Comparison of ENCODE assay signal across 17 cellular contexts in genomic region chr17:77793146-77793887, GRCh38.
"Had no signal": no experiment of that assay in that cellular context is flagged by ENCODE, and none has a peak within 500 bp of the region (broad histone marks: within the 10 kb centered on the region; RNA-seq: fewer than 3 reads in every experiment).

No MANE protein-coding gene starts in this region.

- H3K36me3 ChIP-seq: heart right ventricle, pancreas, suprapubic skin, thyroid gland had no signal

- H3K36me3 Mint-ChIP-seq: naive thymus-derived CD8-positive, alpha-beta T cell; type B pancreatic cell had no signal

- H3K27me3 ChIP-seq: pancreas, thyroid gland had no signal

- H3K4me3 ChIP-seq: heart right ventricle, mucosa of descending colon, pancreas, psoas muscle, suprapubic skin, thyroid gland had no signal

- H3K4me3 Mint-ChIP-seq: naive thymus-derived CD8-positive, alpha-beta T cell; type B pancreatic cell had no signal

- H3K4me1 ChIP-seq: heart right ventricle, pancreas, psoas muscle, thyroid gland had no signal

- DNase-seq: effector memory CD4-positive, alpha-beta T cell; heart right ventricle; hypothalamus; mammary epithelial cell; mucosa of descending colon; naive thymus-derived CD8-positive, alpha-beta T cell; nucleus accumbens; pancreas; stimulated activated CD4-positive, alpha-beta T cell treated with anti-CD3 and anti-CD28 coated beads, Interleukin-2, amount 100 ng/mL, for 24 hours; stimulated activated naive CD4-positive, alpha-beta T cell; thyroid gland had no signal

- H3K9me3 Mint-ChIP-seq: naive thymus-derived CD8-positive, alpha-beta T cell; type B pancreatic cell had no signal

- H3K27ac ChIP-seq: heart right ventricle, pancreas, psoas muscle, suprapubic skin, thyroid gland had no signal

- ATAC-seq: esophagus mucosa; heart right ventricle; left lobe of liver; mucosa of descending colon; naive thymus-derived CD8-positive, alpha-beta T cell; pancreas; psoas muscle; sciatic nerve had no signal

- H3K27ac Mint-ChIP-seq: naive thymus-derived CD8-positive, alpha-beta T cell; type B pancreatic cell had no signal
